ENCODE assay signal across 8 cellular contexts in the genomic region with DNA sequence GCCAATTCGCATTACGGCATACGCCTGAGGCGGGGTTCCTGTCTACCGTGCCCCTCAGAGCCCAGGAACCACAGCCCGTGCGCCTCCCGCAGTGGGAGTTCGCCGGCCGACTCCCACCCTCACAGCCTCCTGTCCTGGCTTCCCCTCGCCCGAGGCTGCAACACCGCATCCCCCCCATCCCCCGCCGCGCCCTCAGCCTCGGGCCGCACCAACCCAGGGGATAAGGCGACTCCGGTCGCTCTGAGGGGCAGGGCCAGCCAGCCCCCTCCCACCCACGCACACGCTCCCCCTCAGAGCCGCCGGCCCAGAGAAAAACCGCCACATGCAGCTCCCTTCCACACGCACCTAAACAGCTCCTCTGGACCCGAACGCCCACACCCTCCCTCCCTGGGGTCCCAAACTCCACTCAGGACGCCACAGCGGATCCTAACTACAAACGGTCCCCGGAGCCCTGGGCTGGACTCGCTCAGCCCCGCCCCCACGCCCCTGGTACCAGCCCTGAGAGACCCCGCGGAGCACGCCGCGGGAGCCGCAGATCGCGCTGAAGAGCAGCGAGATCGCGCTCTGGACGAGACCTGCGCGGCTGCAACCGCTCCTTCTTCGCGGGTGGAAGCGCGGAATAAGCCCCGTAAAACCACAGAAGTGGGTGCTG. TPM values are rescaled to one million over a fixed set of nuclear protein-coding genes. Genes with fewer than 3 reads are reported as not detected.
DNase-seq lines count a peak whose midpoint lies in the region; ATAC-seq and TF ChIP-seq lines count a peak whose summit lies in the region.

A gene with protein sequence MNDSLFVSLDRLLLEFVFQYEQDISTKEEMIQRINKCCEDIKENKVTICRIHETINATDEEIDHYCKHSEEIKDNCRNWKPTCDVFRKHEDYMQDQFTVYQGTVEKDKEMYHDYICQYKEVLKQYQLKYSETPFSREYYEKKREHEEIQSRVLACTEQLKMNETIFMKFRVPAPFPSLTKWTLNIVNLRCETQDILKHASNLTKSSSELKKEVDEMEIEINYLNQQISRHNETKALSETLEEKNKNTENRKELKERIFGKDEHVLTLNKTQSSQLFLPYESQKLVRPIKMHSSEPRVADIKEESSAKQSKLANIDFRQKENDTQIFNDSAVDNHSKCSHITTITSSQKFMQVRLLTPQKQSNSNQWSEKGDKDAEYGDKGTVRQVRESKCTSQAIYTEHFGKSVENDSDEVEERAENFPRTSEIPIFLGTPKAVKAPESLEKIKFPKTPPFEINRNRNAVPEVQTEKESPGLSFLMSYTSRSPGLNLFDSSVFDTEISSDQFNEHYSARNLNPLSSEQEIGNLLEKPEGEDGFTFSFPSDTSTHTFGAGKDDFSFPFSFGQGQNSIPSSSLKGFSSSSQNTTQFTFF (minus strand): TSS at position 464 of the 652 bp plus-strand sequence. CDS start 985 bp downstream, outside the sequence.

- no peak for TF ChIP-seq CTCF in AG04449 (IDR thresholded peaks at IDR 0.05; ENCODE audit: insufficient read depth, low read length, missing control alignments)
- no peak for TF ChIP-seq CTCF in thyroid gland (IDR thresholded peaks at IDR 0.05)

- H3K4me3 ChIP-seq in AG04449 (ENCODE audit: low read depth, low read length) (peak within 1 kb of the TSS; percentile 46), HAP-1 (peak within 1 kb of the TSS; percentile 34), thyroid gland (replicated peaks in 1 of 3) (peak within 1 kb of the TSS in 1 of 3 donors; percentile 2)

- H3K9me3 ChIP-seq in HAP-1 (no peaks in the 10 kb centered on the region; the same call in 1 of the 2 replicates), thyroid gland (no peaks in the 10 kb centered on the region)

- in situ Hi-C loops in HAP-1 (cut with MboI; ENCODE audit: low sequenced_read_pairs) = no loop called here

- no peak for ATAC-seq in GM18861 (IDR thresholded peaks at IDR 0.05; ENCODE audit: unreplicated experiment)

- 5 to 8% methylated on average over 43 to 46 of the region's 57 CpGs for WGBS in thyroid gland, 2 donors

- POLR2A ChIA-PET in AG04449 (lab: Yijun Ruan, JAX) = no interaction called here

- peaks cover 24% of the 10 kb centered on the region for H3K27me3 ChIP-seq in HAP-1 (ENCODE audit: low read depth)
- H3K27me3 ChIP-seq in thyroid gland = peaks cover 14% of the 10 kb centered on the region

- no peak for TF ChIP-seq POLR2A in thyroid gland (IDR thresholded peaks at IDR 0.05)

- no peaks in the 10 kb centered on the region for H3K36me3 ChIP-seq in HAP-1 (replicated peaks)
- no peaks in the 10 kb centered on the region for H3K36me3 ChIP-seq in thyroid gland

- CTCF ChIA-PET in AG04449 (lab: Yijun Ruan, JAX) = no interaction called here

- no peak within 1 kb of the TSS for H3K27ac ChIP-seq in thyroid gland

- peaks cover 4% of the 10 kb centered on the region; the same call in 1 of the 2 replicates for H3K4me1 ChIP-seq in HAP-1
- peaks cover 0 to 8% of the 10 kb centered on the region in 2 donors for H3K4me1 ChIP-seq in thyroid gland

- intact Hi-C loops in thyroid gland (cut with DNase I) = no loop called here

- no peak for DNase-seq in AG04449 (ENCODE audit: low read depth, low spot score)
- DNase-seq in HAP-1 (ENCODE audit: low spot score in 2 of 2) = peak; percentile 39 to 84
- DNase-seq in amniotic epithelial cell (ENCODE audit: low read depth) = peak; percentile 10
- peak; percentile 54 for DNase-seq in myocyte (ENCODE audit: low read depth)
- no peak for DNase-seq in epidermal melanocyte (ENCODE audit: insufficient read length, low spot score)
- DNase-seq in dedifferentiated amniotic fluid mesenchymal stem cell (ENCODE audit: extremely low spot score) = no peak
- no peak for DNase-seq in thyroid gland

RNA-seq across cellular contexts. Expression of the gene that starts here (rescaled TPM):
- total RNA-seq in myocyte (2.1 and 2.2 TPM in 2 replicates), thyroid gland (under 1 TPM in 2 of 4 donors, not detected in 2; 0.13 to 0.56 TPM)
- 0.45 TPM for polyA plus RNA-seq in myocyte (2012)

Comparison
In these comparisons a context has a peak if more than half of its experiments do, and no peak if none do; other contexts are left out.
1. DNase-seq: peak in HAP-1 (2 of 2), amniotic epithelial cell (single experiment) and myocyte (single experiment); none in AG04449 (single experiment), epidermal melanocyte (single experiment), dedifferentiated amniotic fluid mesenchymal stem cell (single experiment) and thyroid gland (0 of 2).